In the genomic region with DNA sequence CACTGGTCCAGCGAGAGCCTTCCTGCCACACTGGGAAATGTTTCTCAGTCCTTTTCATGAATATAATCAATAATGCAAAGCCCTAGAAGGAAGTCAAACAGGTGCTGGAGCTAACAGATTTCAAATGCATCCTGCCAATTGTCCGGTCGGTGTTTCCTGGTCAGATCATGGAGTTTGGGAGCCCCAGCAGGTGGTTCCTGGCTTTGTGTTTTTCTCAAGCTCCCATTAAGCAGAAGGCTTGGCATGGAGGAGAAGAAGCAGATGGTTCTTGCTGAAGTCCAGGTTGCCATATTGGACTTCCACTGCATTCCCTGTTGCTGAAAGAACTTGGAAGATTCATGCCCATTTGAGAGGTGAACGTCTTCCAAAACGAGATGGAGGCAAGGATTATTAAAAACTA, we compare ENCODE assay signal across 26 cellular contexts.
DNase-seq lines count a peak whose midpoint lies in the region; ATAC-seq and TF ChIP-seq lines count a peak whose summit lies in the region.
"Had no signal": no experiment of that assay in that cellular context is flagged by ENCODE, and none has a peak within 500 bp of the region (broad histone marks: within the 10 kb centered on the region; RNA-seq: fewer than 3 reads in every experiment).

No MANE protein-coding gene starts in this region.

- DNase-seq in heart left ventricle, result no peak
- no peak for DNase-seq in left cardiac atrium
- peak; percentile 84 for DNase-seq in cerebellar cortex (ENCODE audit: low spot score)
- DNase-seq in islet precursor cell, result peak; percentile 14
- no peak for DNase-seq in stomach
- DNase-seq in epidermal melanocyte (ENCODE audit: insufficient read length, low spot score), result no peak
- no peak for DNase-seq in activated naive CD4-positive, alpha-beta T cell treated with anti-CD3 and anti-CD28 coated beads, Interleukin-2, amount 50 U/mL, for 16 hours
- DNase-seq: 8988T; activated B cell treated with CpG ODN at 0.5 μM for 24 hours; activated CD4-positive, alpha-beta T cell treated with anti-CD3 and anti-CD28 coated beads, Interleukin-2, amount 50 U/mL, for 4 hours; activated CD8-positive, alpha-beta memory T cell treated with anti-CD3 and anti-CD28 coated beads, Interleukin-2, amount 50 U/mL, for 48 hours; activated naive CD8-positive, alpha-beta T cell treated with anti-CD3 and anti-CD28 coated beads for 36 hours; DMS79 treated with DMSO at 0.1 percent for 48 hours; erythroblast; foreskin keratinocyte; hypothalamus; KG1; NCI-H1417 treated with DMSO at 0.1 percent for 48 hours; NK-92 treated with Interleukin-12 subunit alpha and Interleukin-12 subunit beta, amount 100 ng/mL, for 24 hours; nucleus accumbens; SIG-M5; stimulated activated CD4-positive, alpha-beta T cell treated with anti-CD3 and anti-CD28 coated beads, Interleukin-4, amount 100 ng/mL, for 4 hours; stimulated activated naive CD4-positive, alpha-beta T cell treated with Interleukin-2 at 50 U/mL for 16 hours; transverse colon had no signal

- H3K27me3 ChIP-seq in heart left ventricle, result no peaks in the 10 kb centered on the region
- no peaks in the 10 kb centered on the region for H3K27me3 ChIP-seq in stomach
- H3K27me3 ChIP-seq: ascending aorta, foreskin keratinocyte, transverse colon had no signal

- intact Hi-C loops in heart left ventricle (cut with DNase I) (loop anchor here in 5 of 10 donors (5.0 to 10.0 kb wide), 5 partner anchors 66 to 116 kb away; partner anchors contain the start of gene GFOD1 (in 3 of the 5)), left cardiac atrium (cut with DNase I) (loop anchor here in 1 of 2 donors (10.0 kb wide), 1 partner anchor 56 kb away; no protein-coding TSS in a partner anchor), stomach (cut with DNase I; ENCODE audit: low total_unique reads) (no loop called here)

- ATAC-seq in heart left ventricle, result no peak
- no peak for ATAC-seq in left cardiac atrium
- ATAC-seq in HG02938 (IDR thresholded peaks at IDR 0.05; ENCODE audit: unreplicated experiment), result no peak
- ATAC-seq: foreskin keratinocyte had no signal

- H3K4me1 ChIP-seq in heart left ventricle, result peaks cover 34 to 98% (median 85%) of the 10 kb centered on the region in 12 donors
- H3K4me1 ChIP-seq in stomach, result peaks cover 10 to 87% (median 61%) of the 10 kb centered on the region in 4 donors
- H3K4me1 ChIP-seq: foreskin keratinocyte had no signal

- no peak for TF ChIP-seq CTCF in heart left ventricle (IDR thresholded peaks at IDR 0.05)
- TF ChIP-seq CTCF in stomach (IDR thresholded peaks at IDR 0.05), result no peak

- H3K36me3 ChIP-seq in heart left ventricle (no peaks in the 10 kb centered on the region), stomach (no peaks in the 10 kb centered on the region)
- H3K36me3 ChIP-seq: ascending aorta, transverse colon had no signal

- no peak for TF ChIP-seq EP300 in stomach (IDR thresholded peaks at IDR 0.05)

- no peak overlapping the region for H3K4me3 ChIP-seq in heart left ventricle
- no peak overlapping the region for H3K4me3 ChIP-seq in stomach
- H3K4me3 ChIP-seq: ascending aorta, transverse colon had no signal

- 54 to 57% (median 55%) methylated on average over 5 of the region's 5 CpGs for WGBS in heart left ventricle, 4 donors
- WGBS in stomach, 5 donors, result 64 to 74% (median 66%) methylated on average over 5 of the region's 5 CpGs

- H3K27ac ChIP-seq in heart left ventricle (peak overlapping the region in 11 of 12 donors; percentile 2 to 85 (median 61)), stomach (peak overlapping the region in 4 of 5 donors; percentile 5 to 87 (median 52))
- H3K27ac ChIP-seq: ascending aorta, foreskin keratinocyte, transverse colon had no signal

- H3K9me3 ChIP-seq in heart left ventricle, result no peaks in the 10 kb centered on the region
- no peaks in the 10 kb centered on the region for H3K9me3 ChIP-seq in stomach
- H3K9me3 ChIP-seq: ascending aorta, transverse colon had no signal

- TF ChIP-seq POLR2A in heart left ventricle (IDR thresholded peaks at IDR 0.05), result no peak
- no peak for TF ChIP-seq POLR2A in stomach (IDR thresholded peaks at IDR 0.05)

Comparison
In these comparisons a context has a peak if more than half of its experiments do, and no peak if none do; other contexts are left out.
1. DNase-seq: peak in cerebellar cortex (single experiment) and islet precursor cell (single experiment); none in heart left ventricle (0 of 5), left cardiac atrium (single experiment), stomach (single experiment), epidermal melanocyte (single experiment) and activated naive CD4-positive, alpha-beta T cell treated with anti-CD3 and anti-CD28 coated beads, Interleukin-2, amount 50 U/mL, for 16 hours (single experiment).